ENCODE assay signal across 1 cellular context in genomic region chr22:25186140-25186539, GRCh38.
TF ChIP-seq lines count a peak whose summit lies in the region.

No MANE protein-coding gene starts in this region.

TF ChIP-seq in HepG2, 621 proteins besides CTCF, POLR2A, EP300 and RAD21:
- TF ChIP-seq HOXA5 (CRISPR knock-in tag; IDR thresholded peaks at IDR 0.05) (no peak), PRPF4 (IDR thresholded peaks at IDR 0.05; ENCODE audit: low read depth, low read length, poor library complexity, severe bottlenecking) (no peak), CEBPB (IDR thresholded peaks at IDR 0.05; ENCODE audit: borderline replicate concordance, low read depth, low read length) (peak; percentile 17; the same call in 1 of the 2 replicates), ZNF468 (CRISPR knock-in tag; IDR thresholded peaks at IDR 0.05) (no peak)
